ENCODE assay signal across 14 cellular contexts in genomic region chr2:100141906-100142305, GRCh38. TPM values are rescaled to one million over a fixed set of nuclear protein-coding genes. Genes with fewer than 3 reads are reported as not detected.
DNase-seq lines count a peak whose midpoint lies in the region; ATAC-seq, FAIRE-seq and TF ChIP-seq lines count a peak whose summit lies in the region.
"Had no signal": no experiment of that assay in that cellular context is flagged by ENCODE, and none has a peak within 500 bp of the region (broad histone marks: within the 10 kb centered on the region; RNA-seq: fewer than 3 reads in every experiment).

No MANE protein-coding gene starts in this region.

- peak overlapping the region; percentile 18 for H3K27ac ChIP-seq in CD8-positive, alpha-beta T cell (ENCODE audit: low read depth, low read length)
- no peak overlapping the region for H3K27ac ChIP-seq in A673 (ENCODE audit: low read depth, low read length, poor library complexity, severe bottlenecking)
- H3K27ac ChIP-seq: stomach had no signal

- peaks cover 32% of the 10 kb centered on the region for H3K4me1 ChIP-seq in CD8-positive, alpha-beta T cell (ENCODE audit: insufficient read depth, low read length)
- H3K4me1 ChIP-seq in A673 (ENCODE audit: insufficient read depth, low read length, poor library complexity, severe bottlenecking), result no peaks in the 10 kb centered on the region
- H3K4me1 ChIP-seq: stomach had no signal

- POLR2A ChIA-PET in CD8-positive, alpha-beta T cell (lab: Charles Lee), result interaction anchor here (1.5 kb wide), 1 partner anchor 8 kb away, joined by 3 read pairs; no protein-coding TSS in a partner anchor
- POLR2A ChIA-PET in A673 (lab: Charles Lee; ENCODE audit: low non-redundant PET), result no interaction called here

- no peaks in the 10 kb centered on the region for H3K36me3 ChIP-seq in CD8-positive, alpha-beta T cell (ENCODE audit: insufficient read depth, low read length)
- no peaks in the 10 kb centered on the region for H3K36me3 ChIP-seq in A673 (ENCODE audit: insufficient read depth, low read length, poor library complexity, severe bottlenecking)
- H3K36me3 ChIP-seq: stomach had no signal

- FAIRE-seq in GM12891 (lab: Jason Lieb, UNC), result no peak
- FAIRE-seq: endothelial cell of umbilical vein, HTR-8/SVneo had no signal

- no peak for TF ChIP-seq CTCF in CD8-positive, alpha-beta T cell (IDR thresholded peaks at IDR 0.05)
- no peak for TF ChIP-seq CTCF in A673 (conservative IDR thresholded peaks at IDR 0.05; ENCODE audit: low read depth, low read length)

- no peaks in the 10 kb centered on the region for H3K27me3 ChIP-seq in CD8-positive, alpha-beta T cell (ENCODE audit: insufficient read depth, low read length)
- H3K27me3 ChIP-seq in A673 (replicated peaks; ENCODE audit: insufficient read depth, low read depth, low read length, poor library complexity), result no peaks in the 10 kb centered on the region
- H3K27me3 ChIP-seq: stomach had no signal

- no peak for DNase-seq in CD8-positive, alpha-beta T cell
- DNase-seq in MV-4-11 (lab: John Stamatoyannopoulos, UW) (peak; percentile 41), AG08396 (ENCODE audit: low spot score) (no peak), mucosa of gallbladder (ENCODE audit: low spot score) (no peak), A673 (ENCODE audit: low spot score) (no peak), GM12891 (ENCODE audit: insufficient read length, low spot score) (no peak)
- DNase-seq in effector memory CD8-positive, alpha-beta T cell, result no peak
- DNase-seq: NCI-H146, NCI-H82, posterior cingulate gyrus, stomach had no signal

- H3K36me3 Mint-ChIP-seq in CD8-positive, alpha-beta T cell, result no peaks in the 10 kb centered on the region
- H3K36me3 Mint-ChIP-seq in effector memory CD8-positive, alpha-beta T cell (ENCODE audit: insufficient read depth), result peaks cover 6% of the 10 kb centered on the region

- H3K4me3 Mint-ChIP-seq in CD8-positive, alpha-beta T cell, result peak overlapping the region; percentile 81
- peak overlapping the region; percentile 78 to 82 for H3K4me3 Mint-ChIP-seq in effector memory CD8-positive, alpha-beta T cell

- peak overlapping the region; percentile 81 for H3K27ac Mint-ChIP-seq in CD8-positive, alpha-beta T cell
- H3K27ac Mint-ChIP-seq in effector memory CD8-positive, alpha-beta T cell, result peak overlapping the region; percentile 24 to 47

- intact Hi-C loops in CD8-positive, alpha-beta T cell (cut with DNase I, micrococcal nuclease), result no loop called here
- intact Hi-C loops in A673 (cut with micrococcal nuclease; ENCODE audit: unreplicated experiment), result no loop called here

- no peaks in the 10 kb centered on the region for H3K9me3 ChIP-seq in CD8-positive, alpha-beta T cell (ENCODE audit: low read length)
- no peaks in the 10 kb centered on the region for H3K9me3 ChIP-seq in A673 (ENCODE audit: low read depth, low read length, poor library complexity, severe bottlenecking)
- H3K9me3 ChIP-seq: stomach had no signal

- ATAC-seq in CD8-positive, alpha-beta T cell, result no peak
- ATAC-seq in GM18870 (IDR thresholded peaks at IDR 0.05; ENCODE audit: unreplicated experiment), result peak; percentile 13
- no peak for ATAC-seq in effector memory CD8-positive, alpha-beta T cell (replicated peaks)

- H3K4me1 Mint-ChIP-seq in CD8-positive, alpha-beta T cell (ENCODE audit: low read depth), result peaks cover 65% of the 10 kb centered on the region
- H3K4me1 Mint-ChIP-seq in effector memory CD8-positive, alpha-beta T cell (ENCODE audit: low read depth in 2 of 2), result peaks cover 11 to 20% of the 10 kb centered on the region in 2 donors

- peaks cover 3% of the 10 kb centered on the region for H3K27me3 Mint-ChIP-seq in CD8-positive, alpha-beta T cell (ENCODE audit: low read depth)
- H3K27me3 Mint-ChIP-seq in effector memory CD8-positive, alpha-beta T cell, result peaks cover 0 to 29% of the 10 kb centered on the region in 2 donors

- H3K4me3 ChIP-seq in CD8-positive, alpha-beta T cell (ENCODE audit: low read depth, low read length), result peak overlapping the region; percentile 38
- no peak overlapping the region for H3K4me3 ChIP-seq in A673 (ENCODE audit: low read depth, low read length, poor library complexity, severe bottlenecking)
- H3K4me3 ChIP-seq: stomach had no signal

- no TSS peak for BruUV-seq in A673 (replicated peaks; lab: Mats Ljungman, UMichigan)

- TF ChIP-seq POLR2A in GM12891 (IDR thresholded peaks at IDR 0.05; ENCODE audit: low read depth, low read length), result no peak

- H3K9me3 Mint-ChIP-seq in CD8-positive, alpha-beta T cell, result no peaks in the 10 kb centered on the region
- H3K9me3 Mint-ChIP-seq in effector memory CD8-positive, alpha-beta T cell, result peaks cover 0 to 10% of the 10 kb centered on the region in 2 donors

- CTCF ChIA-PET in CD8-positive, alpha-beta T cell (lab: Charles Lee), result no interaction called here
- CTCF ChIA-PET in A673 (lab: Charles Lee), result no interaction called here

TF ChIP-seq in GM12891, 5 proteins besides CTCF, POLR2A, EP300 and RAD21:
- TF ChIP-seq POLR2AphosphoS5 (IDR thresholded peaks at IDR 0.05; ENCODE audit: low read depth, low read length), result no peak
- no peak for TF ChIP-seq SPI1 (IDR thresholded peaks at IDR 0.05; ENCODE audit: low read depth, low read length)
- TF ChIP-seq POU2F2 (IDR thresholded peaks at IDR 0.05; ENCODE audit: low read depth, low read length), result no peak
- no peak for TF ChIP-seq PAX5 (IDR thresholded peaks at IDR 0.05; ENCODE audit: insufficient read depth, low read length, severe bottlenecking)
- no peak for TF ChIP-seq TAF1 (IDR thresholded peaks at IDR 0.05; ENCODE audit: low read depth, low read length)

RNA-seq across cellular contexts. Expression of gene AFF3, which starts 0.5 kb away (rescaled TPM):
- total RNA-seq in CD8-positive, alpha-beta T cell, result 1 to 10 TPM; 5.0 to 5.5 TPM
- 9.1 TPM for total RNA-seq in mucosa of gallbladder
- total RNA-seq in A673 (2021), result not detected in 2 replicates
- 5.9 TPM for polyA plus RNA-seq in GM12891 (2012; ENCODE audit: low read depth, missing spikeins)
